In the genomic region with DNA sequence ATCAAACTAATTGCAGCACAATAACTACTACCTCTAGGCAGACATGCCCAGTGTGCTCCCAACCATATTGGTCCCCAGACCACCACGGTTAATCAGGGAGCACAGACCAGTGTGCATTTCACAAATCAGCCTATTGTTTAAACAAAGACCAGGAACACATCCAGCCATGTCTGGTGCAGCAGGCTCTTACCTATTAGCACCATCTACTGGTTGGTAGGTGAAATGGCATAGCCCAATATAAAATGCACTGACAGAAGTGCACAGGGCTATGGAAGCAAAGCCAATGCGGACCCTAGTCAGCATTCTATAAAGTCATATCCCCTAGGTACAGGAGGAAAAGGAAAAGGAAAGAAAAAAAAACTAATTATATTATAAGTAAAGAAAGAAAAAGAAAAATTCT, we compare ENCODE assay signal across 8 cellular contexts. TPM values are rescaled to one million over a fixed set of nuclear protein-coding genes. Genes with fewer than 3 reads are reported as not detected.
DNase-seq lines count a peak whose midpoint lies in the region; ATAC-seq and TF ChIP-seq lines count a peak whose summit lies in the region.

No MANE protein-coding gene starts in this region.

- TF ChIP-seq POLR2A in thyroid gland (IDR thresholded peaks at IDR 0.05): no peak

- no peak overlapping the region for H3K27ac ChIP-seq in thyroid gland

- DNase-seq in GDM1 (lab: John Stamatoyannopoulos, UW) (peak; percentile 12), NCI-H69 (lab: John Stamatoyannopoulos, UW) (peak; percentile 40), midbrain (lab: John Stamatoyannopoulos, UW) (peak; percentile 2), thyroid gland (no peak)
- peak; percentile 9 for DNase-seq in central memory CD4-positive, alpha-beta T cell

- H3K4me3 ChIP-seq in thyroid gland (replicated peaks in 1 of 3): no peak overlapping the region

- no peaks in the 10 kb centered on the region for H3K36me3 ChIP-seq in thyroid gland

- WGBS in thyroid gland, 2 donors: 0 to 11% methylated on average over 1 to 2 of the region's 2 CpGs

- intact Hi-C loops in thyroid gland (cut with DNase I): no loop called here

- TF ChIP-seq CTCF in thyroid gland (IDR thresholded peaks at IDR 0.05): peak in 3 of 6 experiments; percentile 16 to 44 (median 18)

- no peaks in the 10 kb centered on the region for H3K27me3 ChIP-seq in thyroid gland

- H3K9me3 ChIP-seq in thyroid gland: no peaks in the 10 kb centered on the region

- ATAC-seq in GM19452 (IDR thresholded peaks at IDR 0.05; ENCODE audit: unreplicated experiment) (peak; percentile 87), HG03196 (IDR thresholded peaks at IDR 0.05; ENCODE audit: unreplicated experiment) (peak; percentile 71), HG03571 (IDR thresholded peaks at IDR 0.05; ENCODE audit: unreplicated experiment) (no peak)

- no peaks in the 10 kb centered on the region for H3K4me1 ChIP-seq in thyroid gland

RNA-seq across cellular contexts. Expression of a gene that starts 15.5 kb away (rescaled TPM):
- not detected for total RNA-seq in thyroid gland

Comparison
In these comparisons a context has a peak if more than half of its experiments do, and no peak if none do; other contexts are left out.
1. DNase-seq: peak in GDM1 (single experiment), NCI-H69 (single experiment), central memory CD4-positive, alpha-beta T cell (single experiment) and midbrain (single experiment); none in thyroid gland (0 of 2).